Comparison of ENCODE assay signal across 8 cellular contexts in the genomic region with DNA sequence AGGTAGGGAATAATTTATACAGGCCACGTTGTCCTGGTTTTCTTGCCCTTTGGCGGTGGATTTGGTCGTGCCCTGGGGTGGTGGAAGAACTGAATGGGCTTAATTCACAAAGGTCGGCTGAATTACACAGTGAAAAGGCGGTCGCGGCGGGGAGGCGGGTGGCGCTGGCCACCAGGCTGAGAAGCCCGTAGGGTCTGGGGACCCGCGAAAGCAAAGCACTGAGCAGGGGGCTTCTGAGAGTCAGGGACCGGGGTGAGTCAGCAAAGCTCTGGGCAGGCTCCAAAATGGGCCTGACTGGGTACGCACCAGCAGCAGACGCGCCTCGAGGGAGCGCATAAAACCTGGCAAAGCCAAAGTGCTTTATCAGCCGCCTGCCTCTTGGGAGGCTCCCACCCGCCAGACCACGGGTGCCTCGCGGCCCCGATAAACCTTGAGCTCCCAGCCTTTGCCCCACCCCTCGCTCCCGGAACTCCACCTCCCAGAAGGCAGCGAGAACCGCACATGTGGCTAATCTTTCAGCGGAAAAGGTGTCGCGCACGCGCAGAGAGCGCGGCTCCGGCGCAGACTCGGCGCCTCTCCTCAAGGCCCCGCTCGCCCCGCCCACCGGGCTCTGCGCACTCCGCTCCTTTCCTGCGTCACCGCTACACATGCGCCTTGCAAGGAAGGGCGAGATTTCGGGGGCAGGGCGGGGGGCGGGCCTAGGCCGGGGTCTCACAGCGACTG. TPM values are rescaled to one million over a fixed set of nuclear protein-coding genes. Genes with fewer than 3 reads are reported as not detected.
DNase-seq lines count a peak whose midpoint lies in the region; ATAC-seq and TF ChIP-seq lines count a peak whose summit lies in the region.

No MANE protein-coding gene starts in this region.

- 3% methylated on average over 53 of the region's 55 CpGs for WGBS in smooth muscle cell (ENCODE audit: low lambda C conversion rate)

- H3K9me3 ChIP-seq in AG04450 (ENCODE audit: control insufficient read depth, insufficient read depth, low read length) (no peaks in the 10 kb centered on the region), smooth muscle cell (replicated peaks; ENCODE audit: low read depth) (no peaks in the 10 kb centered on the region)

- peak overlapping the region; percentile 98 for H3K4me3 Mint-ChIP-seq in WTC11

- POLR2A ChIA-PET in AG04450 (lab: Yijun Ruan, JAX), result interaction anchor here (1.4 to 2.4 kb wide), 4 partner anchors 9 to 51 kb away, joined by 5 to 28 read pairs (median 11); a partner anchor contains a TSS
- POLR2A ChIA-PET in WTC11 (lab: Charles Lee), result interaction anchor here (0.6 to 1.4 kb wide), 7 partner anchors 9 to 153 kb away, joined by 3 to 15 read pairs (median 3); a partner anchor contains a TSS

- peaks cover 69% of the 10 kb centered on the region for H3K36me3 Mint-ChIP-seq in WTC11

- H3K36me3 ChIP-seq in smooth muscle cell (ENCODE audit: low read depth), result peaks cover 18% of the 10 kb centered on the region

- H3K27me3 Mint-ChIP-seq in WTC11 (ENCODE audit: low read depth), result no peaks in the 10 kb centered on the region

- H3K4me3 ChIP-seq in AG04450 (ENCODE audit: low read depth, low read length), result peak overlapping the region; percentile 100
- peak overlapping the region; percentile 75 to 98 for H3K4me3 ChIP-seq in cardiac fibroblast (replicated peaks in 1 of 2; ENCODE audit: low read depth in 2 of 2, low read length in 2 of 2)
- H3K4me3 ChIP-seq in smooth muscle cell, result peak overlapping the region; percentile 94

- H3K9me3 Mint-ChIP-seq in WTC11, result no peaks in the 10 kb centered on the region

- H3K4me2 ChIP-seq in smooth muscle cell, result peak overlapping the region; percentile 100

- ATAC-seq in GM18909 (IDR thresholded peaks at IDR 0.05; ENCODE audit: poor library complexity, unreplicated experiment), result peak; percentile 90
- ATAC-seq in HG03159 (IDR thresholded peaks at IDR 0.05; ENCODE audit: unreplicated experiment), result peak; percentile 88
- peak; percentile 89 for ATAC-seq in WTC11

- H3K27ac ChIP-seq in AG04450 (ENCODE audit: low read depth, low read length) (peak overlapping the region; percentile 79), smooth muscle cell (ENCODE audit: low read depth) (peak overlapping the region; percentile 89)

- H3K9ac ChIP-seq in smooth muscle cell (ENCODE audit: low read depth), result peak overlapping the region; percentile 85

- DNase-seq in AG04450 (ENCODE audit: low read depth, low spot score) (peak; percentile 98), NCI-H2227 (lab: John Stamatoyannopoulos, UW; ENCODE audit: unreplicated experiment) (peak; percentile 100), WTC11 (ENCODE audit: low spot score) (peak; percentile 99), cardiac fibroblast (ENCODE audit: low read depth in 2 of 2) (peak; percentile 99), iPS-NIHi7 (ENCODE audit: extremely low spot score) (peak; percentile 99), smooth muscle cell (lab: John Stamatoyannopoulos, UW; ENCODE audit: unreplicated experiment) (peak; percentile 99)

- H2AFZ ChIP-seq in smooth muscle cell (ENCODE audit: low read depth), result no peak overlapping the region

- H3F3A ChIP-seq in smooth muscle cell (ENCODE audit: low read depth), result peaks cover 41% of the 10 kb centered on the region

- peaks cover 69% of the 10 kb centered on the region for H4K20me1 ChIP-seq in smooth muscle cell (ENCODE audit: low read depth)

- CTCF ChIA-PET in AG04450 (lab: Charles Lee), result interaction anchor here (0.6 to 2.3 kb wide), 3 partner anchors 42 to 1502 kb away, joined by 3 to 8 read pairs (median 4); a partner anchor contains a TSS
- CTCF ChIA-PET in WTC11 (lab: Charles Lee), result interaction anchor here (0.7 to 1.9 kb wide), 12 partner anchors 17 to 290 kb away, joined by 3 to 17 read pairs (median 4); a partner anchor contains a TSS

- no peaks in the 10 kb centered on the region for H3K27me3 ChIP-seq in AG04450 (ENCODE audit: control insufficient read depth, insufficient read depth, low read length)
- no peaks in the 10 kb centered on the region for H3K27me3 ChIP-seq in smooth muscle cell (ENCODE audit: low read depth)

- H3K4me1 ChIP-seq in smooth muscle cell (ENCODE audit: low read depth), result peaks cover 12% of the 10 kb centered on the region

- peaks cover 23% of the 10 kb centered on the region for H3K4me1 Mint-ChIP-seq in WTC11

- peaks cover 64% of the 10 kb centered on the region for H3K79me2 ChIP-seq in smooth muscle cell (ENCODE audit: low read depth)

- TF ChIP-seq CTCF in AG04450 (IDR thresholded peaks at IDR 0.05; ENCODE audit: low read depth, low read length) (no peak), WTC11 (IDR thresholded peaks at IDR 0.05) (no peak), cardiac fibroblast (IDR thresholded peaks at IDR 0.05; ENCODE audit: low read depth, low read length) (no peak), smooth muscle cell (IDR thresholded peaks at IDR 0.05; ENCODE audit: borderline replicate concordance, insufficient read depth, poor library complexity, severe bottlenecking) (no peak)

- H3K27ac Mint-ChIP-seq in WTC11, result peak overlapping the region; percentile 97

TF ChIP-seq in WTC11, 78 proteins besides CTCF, POLR2A, EP300 and RAD21 (continues in another document):
- peak; percentile 70; the same call in 1 of the 2 replicates for TF ChIP-seq NFE2L1 (CRISPR knock-in tag; IDR thresholded peaks at IDR 0.05)
- peak; percentile 12; the same call in 1 of the 2 replicates for TF ChIP-seq HMGA2 (CRISPR knock-in tag; IDR thresholded peaks at IDR 0.05)
- TF ChIP-seq, protein P1, sequence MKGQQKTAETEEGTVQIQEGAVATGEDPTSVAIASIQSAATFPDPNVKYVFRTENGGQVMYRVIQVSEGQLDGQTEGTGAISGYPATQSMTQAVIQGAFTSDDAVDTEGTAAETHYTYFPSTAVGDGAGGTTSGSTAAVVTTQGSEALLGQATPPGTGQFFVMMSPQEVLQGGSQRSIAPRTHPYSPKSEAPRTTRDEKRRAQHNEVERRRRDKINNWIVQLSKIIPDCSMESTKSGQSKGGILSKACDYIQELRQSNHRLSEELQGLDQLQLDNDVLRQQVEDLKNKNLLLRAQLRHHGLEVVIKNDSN (CRISPR knock-in tag; IDR thresholded peaks at IDR 0.05), result peak; percentile 86
- TF ChIP-seq, protein P2, sequence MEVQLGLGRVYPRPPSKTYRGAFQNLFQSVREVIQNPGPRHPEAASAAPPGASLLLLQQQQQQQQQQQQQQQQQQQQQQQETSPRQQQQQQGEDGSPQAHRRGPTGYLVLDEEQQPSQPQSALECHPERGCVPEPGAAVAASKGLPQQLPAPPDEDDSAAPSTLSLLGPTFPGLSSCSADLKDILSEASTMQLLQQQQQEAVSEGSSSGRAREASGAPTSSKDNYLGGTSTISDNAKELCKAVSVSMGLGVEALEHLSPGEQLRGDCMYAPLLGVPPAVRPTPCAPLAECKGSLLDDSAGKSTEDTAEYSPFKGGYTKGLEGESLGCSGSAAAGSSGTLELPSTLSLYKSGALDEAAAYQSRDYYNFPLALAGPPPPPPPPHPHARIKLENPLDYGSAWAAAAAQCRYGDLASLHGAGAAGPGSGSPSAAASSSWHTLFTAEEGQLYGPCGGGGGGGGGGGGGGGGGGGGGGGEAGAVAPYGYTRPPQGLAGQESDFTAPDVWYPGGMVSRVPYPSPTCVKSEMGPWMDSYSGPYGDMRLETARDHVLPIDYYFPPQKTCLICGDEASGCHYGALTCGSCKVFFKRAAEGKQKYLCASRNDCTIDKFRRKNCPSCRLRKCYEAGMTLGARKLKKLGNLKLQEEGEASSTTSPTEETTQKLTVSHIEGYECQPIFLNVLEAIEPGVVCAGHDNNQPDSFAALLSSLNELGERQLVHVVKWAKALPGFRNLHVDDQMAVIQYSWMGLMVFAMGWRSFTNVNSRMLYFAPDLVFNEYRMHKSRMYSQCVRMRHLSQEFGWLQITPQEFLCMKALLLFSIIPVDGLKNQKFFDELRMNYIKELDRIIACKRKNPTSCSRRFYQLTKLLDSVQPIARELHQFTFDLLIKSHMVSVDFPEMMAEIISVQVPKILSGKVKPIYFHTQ (CRISPR knock-in tag; IDR thresholded peaks at IDR 0.05), result peak; percentile 69; the same call in 1 of the 2 replicates
- no peak for TF ChIP-seq CREM (CRISPR knock-in tag; IDR thresholded peaks at IDR 0.05)
- peak; percentile 88 for TF ChIP-seq SP1 (CRISPR knock-in tag; conservative IDR thresholded peaks at IDR 0.05)
- no peak for TF ChIP-seq ZNF263 (CRISPR knock-in tag; IDR thresholded peaks at IDR 0.05; ENCODE audit: low read depth)
- no peak for TF ChIP-seq OVOL2 (CRISPR knock-in tag; IDR thresholded peaks at IDR 0.05; ENCODE audit: borderline replicate concordance)
- 0 out of 2 replicates have a peak, but pooled peaks have one; percentile 58 for TF ChIP-seq MYBL2 (CRISPR knock-in tag; IDR thresholded peaks at IDR 0.05)

RNA-seq across cellular contexts. Expression of a gene that starts 0.4 kb away (rescaled TPM):
- polyA plus RNA-seq in AG04450 (2011; rRNA removed), result 43.1 and 50.0 TPM in 2 replicates
- polyA minus RNA-seq in AG04450 (2011; rRNA and poly(A)+ RNA removed), result 74.8 and 108 TPM in 2 replicates
- total RNA-seq in WTC11 (2021), result 49.7 to 63.6 TPM (median 50.0 TPM) in 3 replicates
- 34.6 and 40.4 TPM in 2 replicates for total RNA-seq in smooth muscle cell
- polyA plus RNA-seq in smooth muscle cell, result 46.3 and 69.1 TPM in 2 replicates

RNA-seq across cellular contexts. Expression of a gene that starts 11.0 kb away (rescaled TPM):
- polyA plus RNA-seq in AG04450 (2011; rRNA removed), result 963 and 1,068 TPM in 2 replicates
- 572 and 665 TPM in 2 replicates for polyA minus RNA-seq in AG04450 (2011; rRNA and poly(A)+ RNA removed)
- 370 to 399 TPM (median 383 TPM) in 3 replicates for total RNA-seq in WTC11 (2021)
- 444 and 464 TPM in 2 replicates for total RNA-seq in smooth muscle cell
- polyA plus RNA-seq in smooth muscle cell, result 772 and 784 TPM in 2 replicates

RNA-seq across cellular contexts. Expression of a gene that starts 30.4 kb away (rescaled TPM):
- polyA plus RNA-seq in AG04450 (2011; rRNA removed) (29.7 and 37.8 TPM in 2 replicates), smooth muscle cell (87.7 and 122 TPM in 2 replicates)
- 61.5 and 77.9 TPM in 2 replicates for polyA minus RNA-seq in AG04450 (2011; rRNA and poly(A)+ RNA removed)
- total RNA-seq in WTC11 (2021) (64.5 to 76.2 TPM (median 66.5 TPM) in 3 replicates), smooth muscle cell (40.2 and 42.5 TPM in 2 replicates)

RNA-seq across cellular contexts. Expression of a gene that starts 43.8 kb away (rescaled TPM):
- polyA plus RNA-seq in AG04450 (2011; rRNA removed) (not detected in 2 replicates), smooth muscle cell (0.70 TPM in 1 of 2 replicates, not detected in the other)
- not detected in 2 replicates for polyA minus RNA-seq in AG04450 (2011; rRNA and poly(A)+ RNA removed)
- total RNA-seq in WTC11 (2021) (0.44 to 0.57 TPM (median 0.55 TPM) in 3 replicates), smooth muscle cell (not detected in 2 replicates)

RNA-seq across cellular contexts. Expression of a gene that starts 50.5 kb away (rescaled TPM):
- polyA plus RNA-seq in AG04450 (2011; rRNA removed) (28.8 and 29.8 TPM in 2 replicates), smooth muscle cell (32.3 and 50.4 TPM in 2 replicates)
- polyA minus RNA-seq in AG04450 (2011; rRNA and poly(A)+ RNA removed), result 28.6 and 32.8 TPM in 2 replicates
- total RNA-seq in WTC11 (2021) (36.6 to 42.3 TPM (median 38.0 TPM) in 3 replicates), smooth muscle cell (23.5 and 25.3 TPM in 2 replicates)

Comparison
In these comparisons a context has a peak if more than half of its experiments do, and no peak if none do; other contexts are left out.
1. Peak in every context shown above with its lines: DNase-seq, ATAC-seq, H3K4me3 ChIP-seq and H3K27ac ChIP-seq.